Comparison of ENCODE assay signal across 16 cellular contexts in genomic region chr20:10652185-10652584, GRCh38. TPM values are rescaled to one million over a fixed set of nuclear protein-coding genes. Genes with fewer than 3 reads are reported as not detected.
DNase-seq lines count a peak whose midpoint lies in the region; ATAC-seq and TF ChIP-seq lines count a peak whose summit lies in the region.
"Had no signal": no experiment of that assay in that cellular context is flagged by ENCODE, and none has a peak within 500 bp of the region (broad histone marks: within the 10 kb centered on the region; RNA-seq: fewer than 3 reads in every experiment).

No MANE protein-coding gene starts in this region.

- H3K36me3 Mint-ChIP-seq in type B pancreatic cell: peaks cover 51% of the 10 kb centered on the region
- no peaks in the 10 kb centered on the region for H3K36me3 Mint-ChIP-seq in activated T-helper 2 cell treated with anti-CD3 and anti-CD28 coated beads, Interferon-gamma antibody, Interleukin-2, Interleukin-4, amounts not matched to agents 10 μg/mL and 5 μg/mL and 100 μg/mL, durations not matched to agents 14 hours and 24 hours and 36 hours (ENCODE audit: low read depth)

- H3K4me1 ChIP-seq in gastroesophageal sphincter (peaks cover 0 to 61% (median 19%) of the 10 kb centered on the region in 3 donors), parathyroid adenoma (peaks cover 40% of the 10 kb centered on the region)

- WGBS in gastroesophageal sphincter (ENCODE audit: low coverage in 1 of 2), 2 donors: 58 to 82% methylated on average over 5 of the region's 9 CpGs

- H3K4me3 ChIP-seq in brain microvascular endothelial cell (ENCODE audit: low read depth, low read length) (no peak overlapping the region), gastroesophageal sphincter (no peak overlapping the region), parathyroid adenoma (ENCODE audit: low read depth, low read length) (no peak overlapping the region)
- H3K4me3 ChIP-seq: BLaER1 treated with 17β-estradiol and CSF1 and Interleukin-3, amounts not matched to agents 10 nM and 100 nM; mucosa of descending colon had no signal

- H3K36me3 ChIP-seq in brain microvascular endothelial cell (replicated peaks): peaks cover 67% of the 10 kb centered on the region
- peaks cover 0 to 77% of the 10 kb centered on the region in 2 donors for H3K36me3 ChIP-seq in gastroesophageal sphincter
- no peaks in the 10 kb centered on the region for H3K36me3 ChIP-seq in parathyroid adenoma (ENCODE audit: control insufficient read depth, insufficient read depth, low read length)

- H3K27me3 Mint-ChIP-seq in type B pancreatic cell: no peaks in the 10 kb centered on the region
- peaks cover 41% of the 10 kb centered on the region for H3K27me3 Mint-ChIP-seq in activated T-helper 2 cell treated with anti-CD3 and anti-CD28 coated beads, Interferon-gamma antibody, Interleukin-2, Interleukin-4, amounts not matched to agents 10 μg/mL and 5 μg/mL and 100 μg/mL, durations not matched to agents 14 hours and 24 hours and 36 hours (ENCODE audit: low read depth)

- H3K27me3 ChIP-seq in brain microvascular endothelial cell (replicated peaks) (no peaks in the 10 kb centered on the region), gastroesophageal sphincter (no peaks in the 10 kb centered on the region), parathyroid adenoma (ENCODE audit: control insufficient read depth, insufficient read depth, low read length) (no peaks in the 10 kb centered on the region)

- peak overlapping the region; percentile 99 for H3K27ac ChIP-seq in brain microvascular endothelial cell
- H3K27ac ChIP-seq in gastroesophageal sphincter: peak overlapping the region in 3 of 4 donors; percentile 21 to 75 (median 53)
- H3K27ac ChIP-seq in parathyroid adenoma: peak overlapping the region; percentile 39
- H3K27ac ChIP-seq: BLaER1 treated with 17β-estradiol and CSF1 and Interleukin-3, amounts not matched to agents 10 nM and 100 nM had no signal

- peak overlapping the region; percentile 70 for H3K4me3 Mint-ChIP-seq in type B pancreatic cell
- no peak overlapping the region for H3K4me3 Mint-ChIP-seq in activated T-helper 2 cell treated with anti-CD3 and anti-CD28 coated beads, Interferon-gamma antibody, Interleukin-2, Interleukin-4, amounts not matched to agents 10 μg/mL and 5 μg/mL and 100 μg/mL, durations not matched to agents 14 hours and 24 hours and 36 hours (ENCODE audit: low read depth)
- H3K4me3 Mint-ChIP-seq: activated B cell treated with CpG ODN at 0.5 μM for 24 hours; activated T-helper 17 cell treated with anti-CD3 and anti-CD28 coated beads, Interleukin-2, amount 50 U/mL, for 72 hours; T-helper 1 cell treated with Interleukin-12 subunit alpha and Interleukin-12 subunit beta and Interleukin-4 antibody, amounts not matched to agents 30 μg/mL and 1 μg/mL, for 36 hours had no signal

- H3K79me2 ChIP-seq in parathyroid adenoma: peaks cover 20% of the 10 kb centered on the region

- peak overlapping the region; percentile 49 for H3K27ac Mint-ChIP-seq in type B pancreatic cell
- H3K27ac Mint-ChIP-seq in activated T-helper 2 cell treated with anti-CD3 and anti-CD28 coated beads, Interferon-gamma antibody, Interleukin-2, Interleukin-4, amounts not matched to agents 10 μg/mL and 5 μg/mL and 100 μg/mL, durations not matched to agents 14 hours and 24 hours and 36 hours: no peak overlapping the region
- H3K27ac Mint-ChIP-seq: activated B cell treated with CpG ODN at 0.5 μM for 24 hours; activated T-helper 17 cell treated with anti-CD3 and anti-CD28 coated beads, Interleukin-2, amount 50 U/mL, for 72 hours; T-helper 1 cell treated with Interleukin-12 subunit alpha and Interleukin-12 subunit beta and Interleukin-4 antibody, amounts not matched to agents 30 μg/mL and 1 μg/mL, for 36 hours had no signal

- no peak overlapping the region for H3K4me2 ChIP-seq in parathyroid adenoma (ENCODE audit: low read length)

- TF ChIP-seq POLR2A in gastroesophageal sphincter (IDR thresholded peaks at IDR 0.05): no peak

- H3K9ac ChIP-seq in parathyroid adenoma: no peak overlapping the region
- H3K9ac ChIP-seq: BLaER1 treated with 17β-estradiol and CSF1 and Interleukin-3, amounts not matched to agents 10 nM and 100 nM had no signal

- H3K9me3 ChIP-seq in gastroesophageal sphincter (no peaks in the 10 kb centered on the region), parathyroid adenoma (ENCODE audit: control insufficient read depth, low read length) (no peaks in the 10 kb centered on the region)
- H3K9me3 ChIP-seq: BLaER1 treated with 17β-estradiol and CSF1 and Interleukin-3, amounts not matched to agents 10 nM and 100 nM; mucosa of descending colon had no signal

- no peak for TF ChIP-seq EP300 in gastroesophageal sphincter (IDR thresholded peaks at IDR 0.05)

- DNase-seq in brain microvascular endothelial cell (no peak), type B pancreatic cell (ENCODE audit: extremely low spot score, unreplicated experiment) (no peak)
- no peak for DNase-seq in activated T-helper 2 cell treated with anti-CD3 and anti-CD28 coated beads, Interferon-gamma antibody, Interleukin-2, Interleukin-4, amounts not matched to agents 10 μg/mL and 5 μg/mL and 100 μg/mL, durations not matched to agents 14 hours and 24 hours and 36 hours (ENCODE audit: low spot score)
- DNase-seq: activated B cell treated with CpG ODN at 0.5 μM for 24 hours, DMS153, HCEC 1CT, mucosa of descending colon, NCI-H187, NCI-H446 had no signal

- no peak overlapping the region for H2AFZ ChIP-seq in parathyroid adenoma

- in situ Hi-C loops in brain microvascular endothelial cell (cut with HindIII; ENCODE audit: low pct_ligation_motif_present, low sequenced_read_pairs): no loop called here

- TF ChIP-seq CTCF in brain microvascular endothelial cell (IDR thresholded peaks at IDR 0.05; ENCODE audit: low read depth, low read length, missing control alignments): no peak
- no peak for TF ChIP-seq CTCF in gastroesophageal sphincter (IDR thresholded peaks at IDR 0.05)
- TF ChIP-seq CTCF in parathyroid adenoma (IDR thresholded peaks at IDR 0.05): no peak
- TF ChIP-seq CTCF in type B pancreatic cell (conservative IDR thresholded peaks at IDR 0.05): no peak

- no peak for ATAC-seq in gastroesophageal sphincter
- no peak for ATAC-seq in HG03108 (IDR thresholded peaks at IDR 0.05; ENCODE audit: unreplicated experiment)
- no peak for ATAC-seq in HG03342 (IDR thresholded peaks at IDR 0.05; ENCODE audit: unreplicated experiment)
- ATAC-seq: activated T-helper 17 cell treated with anti-CD3 and anti-CD28 coated beads, Interleukin-2, amount 50 U/mL, for 72 hours; mucosa of descending colon had no signal

- H3K4me1 Mint-ChIP-seq in type B pancreatic cell (ENCODE audit: unreplicated experiment): peaks cover 86% of the 10 kb centered on the region
- peaks cover 12% of the 10 kb centered on the region for H3K4me1 Mint-ChIP-seq in activated T-helper 2 cell treated with anti-CD3 and anti-CD28 coated beads, Interferon-gamma antibody, Interleukin-2, Interleukin-4, amounts not matched to agents 10 μg/mL and 5 μg/mL and 100 μg/mL, durations not matched to agents 14 hours and 24 hours and 36 hours (ENCODE audit: low read depth)
- H3K4me1 Mint-ChIP-seq: activated B cell treated with CpG ODN at 0.5 μM for 24 hours; activated T-helper 17 cell treated with anti-CD3 and anti-CD28 coated beads, Interleukin-2, amount 50 U/mL, for 72 hours had no signal

- intact Hi-C loops in activated T-helper 2 cell treated with anti-CD3 and anti-CD28 coated beads, Interferon-gamma antibody, Interleukin-2, Interleukin-4, amounts not matched to agents 10 μg/mL and 5 μg/mL and 100 μg/mL, durations not matched to agents 14 hours and 24 hours and 36 hours (cut with micrococcal nuclease): loop anchor here (5.0 kb wide), 1 partner anchor 50 kb away; no protein-coding TSS in a partner anchor

- no peaks in the 10 kb centered on the region for H3K9me3 Mint-ChIP-seq in type B pancreatic cell
- H3K9me3 Mint-ChIP-seq in activated T-helper 2 cell treated with anti-CD3 and anti-CD28 coated beads, Interferon-gamma antibody, Interleukin-2, Interleukin-4, amounts not matched to agents 10 μg/mL and 5 μg/mL and 100 μg/mL, durations not matched to agents 14 hours and 24 hours and 36 hours: no peaks in the 10 kb centered on the region
- H3K9me3 Mint-ChIP-seq: activated B cell treated with CpG ODN at 0.5 μM for 24 hours; activated T-helper 17 cell treated with anti-CD3 and anti-CD28 coated beads, Interleukin-2, amount 50 U/mL, for 72 hours; T-helper 1 cell treated with Interleukin-12 subunit alpha and Interleukin-12 subunit beta and Interleukin-4 antibody, amounts not matched to agents 30 μg/mL and 1 μg/mL, for 36 hours had no signal

RNA-seq across cellular contexts. Expression of gene JAG1, which starts 21.6 kb away (rescaled TPM):
- total RNA-seq in gastroesophageal sphincter: 10 to 100 TPM; 34.3 to 81.9 (median 45.7) TPM
- total RNA-seq in type B pancreatic cell (ENCODE audit: low replicate concordance): 31.9 and 58.4 TPM in 2 replicates
- total RNA-seq in activated T-helper 2 cell treated with anti-CD3 and anti-CD28 coated beads, Interferon-gamma antibody, Interleukin-2, Interleukin-4, amounts not matched to agents 10 μg/mL and 5 μg/mL and 100 μg/mL, durations not matched to agents 14 hours and 24 hours and 36 hours: 2.8 and 3.1 TPM in 2 replicates
- total RNA-seq: activated B cell treated with CpG ODN at 0.5 μM for 24 hours had no signal

Comparison
In these comparisons a context has a peak if more than half of its experiments do, and no peak if none do; other contexts are left out.
1. H3K27ac ChIP-seq: peak in every context shown above with its lines; median percentile 99 in brain microvascular endothelial cell; 53 in gastroesophageal sphincter; 39 in parathyroid adenoma.